Comparison of ENCODE assay signal across 9 cellular contexts in genomic region chr3:28050895-28051294, GRCh38.
DNase-seq lines count a peak whose midpoint lies in the region; ATAC-seq, FAIRE-seq and TF ChIP-seq lines count a peak whose summit lies in the region.
"Had no signal": no experiment of that assay in that cellular context is flagged by ENCODE, and none has a peak within 500 bp of the region (broad histone marks: within the 10 kb centered on the region; RNA-seq: fewer than 3 reads in every experiment).

No MANE protein-coding gene starts in this region.

- H3K9ac ChIP-seq in HepG2 (ENCODE audit: insufficient read depth, low read depth, low read length), result no peak overlapping the region

- no peaks in the 10 kb centered on the region for H3K36me3 ChIP-seq in HepG2 (replicated peaks in 1 of 2; ENCODE audit: control insufficient read depth in 1 of 2, insufficient read depth in 2 of 2, low read length in 2 of 2)
- H3K36me3 ChIP-seq in right lobe of liver, result no peaks in the 10 kb centered on the region
- no peaks in the 10 kb centered on the region for H3K36me3 ChIP-seq in transverse colon

- no peak overlapping the region for H2AFZ ChIP-seq in HepG2 (ENCODE audit: low read length)

- H3K4me2 ChIP-seq in HepG2 (ENCODE audit: low read depth, low read length), result no peak overlapping the region

- TF ChIP-seq CTCF in HepG2 (CRISPR knock-in tag; IDR thresholded peaks at IDR 0.05), result no peak
- TF ChIP-seq CTCF in right lobe of liver (IDR thresholded peaks at IDR 0.05), result no peak
- TF ChIP-seq CTCF in transverse colon (IDR thresholded peaks at IDR 0.05), result no peak

- no peak overlapping the region for H3K4me3 ChIP-seq in HepG2 (replicated peaks in 1 of 3; ENCODE audit: insufficient read depth in 1 of 3, low read depth in 2 of 3, low read length in 3 of 3)
- H3K4me3 ChIP-seq in right lobe of liver, result no peak overlapping the region
- no peak overlapping the region for H3K4me3 ChIP-seq in transverse colon

- H3K79me2 ChIP-seq in HepG2 (ENCODE audit: insufficient read depth, low read length), result no peaks in the 10 kb centered on the region

- H3K27ac ChIP-seq in HepG2 (ENCODE audit: extremely low read length, insufficient read depth, low read length) (no peak overlapping the region), right lobe of liver (no peak overlapping the region), transverse colon (no peak overlapping the region)

- peaks cover 6% of the 10 kb centered on the region for H3K4me1 ChIP-seq in HepG2 (ENCODE audit: insufficient read depth, low read length)
- no peaks in the 10 kb centered on the region for H3K4me1 ChIP-seq in right lobe of liver
- peaks cover 0 to 6% (median 0%) of the 10 kb centered on the region in 4 donors for H3K4me1 ChIP-seq in transverse colon

- no peak for FAIRE-seq in HepG2 (lab: Jason Lieb, UNC)
- FAIRE-seq: colon had no signal

- intact Hi-C loops in HepG2 (cut with micrococcal nuclease; ENCODE audit: unreplicated experiment) (no loop called here), right lobe of liver (cut with DNase I) (no loop called here), transverse colon (cut with DNase I; ENCODE audit: low total_unique reads) (no loop called here)

- in situ Hi-C loops in HepG2 (cut with HindIII; ENCODE audit: extremely low pct_ligation_motif_present, low pct_unique_long_range_greater_than_20kb), result no loop called here
- in situ Hi-C loops in transverse colon (cut with MboI; ENCODE audit: low pct_ligation_motif_present in 1 of 4, low pct_unique_long_range_greater_than_20kb in 1 of 4, low sequenced_read_pairs in 3 of 4), result no loop called here

- no peaks in the 10 kb centered on the region for H3K27me3 ChIP-seq in HepG2 (ENCODE audit: control insufficient read depth in 1 of 2, insufficient read depth in 2 of 2, low read length in 2 of 2)
- no peaks in the 10 kb centered on the region for H3K27me3 ChIP-seq in right lobe of liver
- H3K27me3 ChIP-seq in transverse colon, result no peaks in the 10 kb centered on the region

- WGBS in HepG2 (ENCODE audit: low lambda C conversion rate), result 5% methylated on average over 2 of the region's 2 CpGs
- WGBS in right lobe of liver (ENCODE audit: insufficient coverage, low coverage, low lambda C conversion rate, missing lambda C conversion rate), result 38% methylated on average over 2 of the region's 2 CpGs
- WGBS in transverse colon (ENCODE audit: low coverage in 1 of 2), 2 donors, result 44 to 52% methylated on average over 2 of the region's 2 CpGs

- CTCF ChIA-PET in HepG2 (lab: Yijun Ruan, JAX; ENCODE audit: low intra/inter-chr PET ratio, low total read pairs), result no interaction called here

- TF ChIP-seq EP300 in HepG2 (IDR thresholded peaks at IDR 0.05; ENCODE audit: low read depth in 2 of 2, low read length in 2 of 2), result peak in 1 of 2 experiments; percentile 36; a peak in 1 of 4 replicates
- no peak for TF ChIP-seq EP300 in HepG2 (CRISPR knock-in tag; IDR thresholded peaks at IDR 0.05; ENCODE audit: borderline replicate concordance)
- no peak for TF ChIP-seq EP300 in transverse colon (IDR thresholded peaks at IDR 0.05; ENCODE audit: low read depth)

- no peak for TF ChIP-seq RAD21 in HepG2 (CRISPR knock-in tag; IDR thresholded peaks at IDR 0.05)

- DNase-seq in HepG2 (ENCODE audit: low spot score), result peak; percentile 54
- DNase-seq in right lobe of liver, result no peak
- peak; percentile 15 for DNase-seq in SK-N-DZ (ENCODE audit: low spot score)
- DNase-seq in transverse colon, result peak; percentile 21
- DNase-seq in occipital lobe (lab: John Stamatoyannopoulos, UW), result no peak
- DNase-seq in hypothalamus (lab: John Stamatoyannopoulos, UW), result no peak

- BruUV-seq in HepG2 (replicated peaks; lab: Mats Ljungman, UMichigan), result no TSS peak

- H3K9me3 ChIP-seq in HepG2 (ENCODE audit: low read length) (no peaks in the 10 kb centered on the region), right lobe of liver (no peaks in the 10 kb centered on the region), transverse colon (no peaks in the 10 kb centered on the region)

- POLR2A ChIA-PET in HepG2 (lab: Yijun Ruan, JAX), result no interaction called here

- peak; percentile 54 for ATAC-seq in HepG2
- ATAC-seq in right lobe of liver, result no peak
- peak; percentile 94 for ATAC-seq in esophagus mucosa
- ATAC-seq in GM19452 (IDR thresholded peaks at IDR 0.05; ENCODE audit: unreplicated experiment), result no peak

- TF ChIP-seq POLR2A in HepG2 (IDR thresholded peaks at IDR 0.05; ENCODE audit: insufficient read depth in 1 of 2, low read depth in 2 of 2, low read length in 2 of 2) (no peak), right lobe of liver (IDR thresholded peaks at IDR 0.05) (no peak), transverse colon (IDR thresholded peaks at IDR 0.05) (no peak)

- H4K20me1 ChIP-seq in HepG2 (ENCODE audit: insufficient read depth, low read length), result no peaks in the 10 kb centered on the region

TF ChIP-seq in HepG2, 621 proteins besides CTCF, POLR2A, EP300 and RAD21 (continues in another document):
- TF ChIP-seq MXD1 (CRISPR knock-in tag; IDR thresholded peaks at IDR 0.05), result no peak
- no peak for TF ChIP-seq ZFY (CRISPR knock-in tag; IDR thresholded peaks at IDR 0.05)
- no peak for TF ChIP-seq FOXP1 (IDR thresholded peaks at IDR 0.05)
- 0 out of 2 replicates have a peak, but pooled peaks have one; percentile 18 for TF ChIP-seq FOXP1 (CRISPR knock-in tag; IDR thresholded peaks at IDR 0.05)
- no peak for TF ChIP-seq FOXA1 (IDR thresholded peaks at IDR 0.05)
- 0 out of 2 replicates have a peak, but pooled peaks have one; percentile 29 for TF ChIP-seq FOXA1 (CRISPR knock-in tag; IDR thresholded peaks at IDR 0.05)
- no peak for TF ChIP-seq CHCHD3 (CRISPR knock-in tag; IDR thresholded peaks at IDR 0.05)
- TF ChIP-seq, protein P1, sequence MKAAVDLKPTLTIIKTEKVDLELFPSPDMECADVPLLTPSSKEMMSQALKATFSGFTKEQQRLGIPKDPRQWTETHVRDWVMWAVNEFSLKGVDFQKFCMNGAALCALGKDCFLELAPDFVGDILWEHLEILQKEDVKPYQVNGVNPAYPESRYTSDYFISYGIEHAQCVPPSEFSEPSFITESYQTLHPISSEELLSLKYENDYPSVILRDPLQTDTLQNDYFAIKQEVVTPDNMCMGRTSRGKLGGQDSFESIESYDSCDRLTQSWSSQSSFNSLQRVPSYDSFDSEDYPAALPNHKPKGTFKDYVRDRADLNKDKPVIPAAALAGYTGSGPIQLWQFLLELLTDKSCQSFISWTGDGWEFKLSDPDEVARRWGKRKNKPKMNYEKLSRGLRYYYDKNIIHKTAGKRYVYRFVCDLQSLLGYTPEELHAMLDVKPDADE (CRISPR knock-in tag; IDR thresholded peaks at IDR 0.05), result no peak
- TF ChIP-seq SAP130 (CRISPR knock-in tag; IDR thresholded peaks at IDR 0.05; ENCODE audit: low read depth), result 0 out of 2 replicates have a peak, but pooled peaks have one; percentile 14
- TF ChIP-seq BHLHE40 (IDR thresholded peaks at IDR 0.05; ENCODE audit: low read length), result peak; percentile 64
- TF ChIP-seq HNF4A (CRISPR knock-in tag; IDR thresholded peaks at IDR 0.05), result peak; percentile 67
- peak; percentile 87 for TF ChIP-seq FOSL2 (CRISPR knock-in tag; IDR thresholded peaks at IDR 0.05)
- TF ChIP-seq MAFF (IDR thresholded peaks at IDR 0.05; ENCODE audit: low read depth, low read length), result 0 out of 2 replicates have a peak, but pooled peaks have one; percentile 25
- 0 out of 2 replicates have a peak, but pooled peaks have one; percentile 21 for TF ChIP-seq SOX5 (CRISPR knock-in tag; IDR thresholded peaks at IDR 0.05; ENCODE audit: borderline replicate concordance)
- 0 out of 2 replicates have a peak, but pooled peaks have one; percentile 38 for TF ChIP-seq NFIC (IDR thresholded peaks at IDR 0.05; ENCODE audit: low read length)
- peak; percentile 49; the same call in 1 of the 2 replicates for TF ChIP-seq ARID3A (IDR thresholded peaks at IDR 0.05; ENCODE audit: low read depth, low read length)
- no peak for TF ChIP-seq MIXL1 (CRISPR knock-in tag; IDR thresholded peaks at IDR 0.05)
- TF ChIP-seq IKZF4 (CRISPR knock-in tag; IDR thresholded peaks at IDR 0.05; ENCODE audit: borderline replicate concordance, low read depth, not compliant biosample characterization), result no peak
- TF ChIP-seq MTA1 (CRISPR knock-in tag; IDR thresholded peaks at IDR 0.05; ENCODE audit: borderline replicate concordance), result no peak
- no peak for TF ChIP-seq SALL1 (CRISPR knock-in tag; IDR thresholded peaks at IDR 0.05)
- no peak for TF ChIP-seq ZNF430 (CRISPR knock-in tag; IDR thresholded peaks at IDR 0.05)
- TF ChIP-seq ZNF549 (CRISPR knock-in tag; IDR thresholded peaks at IDR 0.05), result no peak
- TF ChIP-seq SOX13 (IDR thresholded peaks at IDR 0.05), result no peak
- peak in 1 of 2 experiments; percentile 13; a peak in 1 of 4 replicates for TF ChIP-seq SOX13 (CRISPR knock-in tag; conservative IDR thresholded peaks at IDR 0.05 in 1 of 2, IDR thresholded peaks at IDR 0.05 in 1 of 2)
- peak; percentile 17; the same call in 1 of the 2 replicates for TF ChIP-seq FOSL1 (CRISPR knock-in tag; IDR thresholded peaks at IDR 0.05; ENCODE audit: borderline replicate concordance)

Comparison
In these comparisons a context has a peak if more than half of its experiments do, and no peak if none do; other contexts are left out.
1. ATAC-seq: peak in HepG2 (single experiment) and esophagus mucosa (single experiment); none in right lobe of liver (0 of 4) and GM19452 (single experiment).
2. DNase-seq: peak in HepG2 (single experiment), SK-N-DZ (single experiment) and transverse colon (single experiment); none in right lobe of liver (0 of 3), occipital lobe (single experiment) and hypothalamus (0 of 51).